7 cellular contexts compared by ENCODE assay signal in genomic region chr9:40584039-40584438, GRCh38.
DNase-seq lines count a peak whose midpoint lies in the region; ATAC-seq and TF ChIP-seq lines count a peak whose summit lies in the region.
"Not testable (repeated sequence)": the region's sequence is repeated elsewhere in the genome, so short reads cannot be mapped to it uniquely, and the experiment has no call there.

No MANE protein-coding gene starts in this region.

- not testable (repeated sequence) for TF ChIP-seq CTCF in VCaP (conservative IDR thresholded peaks at IDR 0.05); glutamatergic neuron (IDR thresholded peaks at IDR 0.05; ENCODE audit: partially characterized antibody, unreplicated experiment); osteocyte (IDR thresholded peaks at IDR 0.05)

- not testable (repeated sequence) for ATAC-seq in activated naive CD8-positive, alpha-beta T cell treated with anti-CD3 and anti-CD28 coated beads, Interleukin-2, amount 10 ng/mL, durations not matched to agents 7 days and 5 days (ENCODE audit: low read depth)

- not testable (repeated sequence) for H3K27ac Mint-ChIP-seq in activated naive CD8-positive, alpha-beta T cell treated with anti-CD3 and anti-CD28 coated beads, Interleukin-2, amount 10 ng/mL, durations not matched to agents 7 days and 5 days; glutamatergic neuron (ENCODE audit: unreplicated experiment); osteocyte (ENCODE audit: unreplicated experiment)

- H3K4me3 Mint-ChIP-seq in activated naive CD8-positive, alpha-beta T cell treated with anti-CD3 and anti-CD28 coated beads, Interleukin-2, amount 10 ng/mL, durations not matched to agents 7 days and 5 days, result peak overlapping the region; percentile 61
- H3K4me3 Mint-ChIP-seq in glutamatergic neuron (ENCODE audit: unreplicated experiment), result not testable (repeated sequence)
- H3K4me3 Mint-ChIP-seq in osteocyte (ENCODE audit: unreplicated experiment), result peak overlapping the region; percentile 57

- POLR2A ChIA-PET in activated naive CD8-positive, alpha-beta T cell treated with anti-CD3 and anti-CD28 coated beads, Interleukin-2, amount 10 ng/mL, durations not matched to agents 7 days and 5 days (lab: Charles Lee), result not testable (repeated sequence)

- H3K27ac ChIP-seq in VCaP, result peak overlapping the region; percentile 43; the same call in 1 of the 2 replicates

- DNase-seq in activated CD8-positive, alpha-beta memory T cell treated with anti-CD3 and anti-CD28 coated beads, Interleukin-2, amount 50 U/mL, for 4 hours, result peak; percentile 13
- peak; percentile 31 for DNase-seq in activated naive CD8-positive, alpha-beta T cell treated with anti-CD3 and anti-CD28 coated beads, Interleukin-2, amount 10 ng/mL, durations not matched to agents 7 days and 5 days
- DNase-seq in glutamatergic neuron, result peak; percentile 52
- DNase-seq in mesenteric fat pad (ENCODE audit: low spot score), result peak; percentile 43
- peak; percentile 77 for DNase-seq in osteocyte (ENCODE audit: extremely low spot score, unreplicated experiment)
- peak; percentile 0 for DNase-seq in stimulated activated CD8-positive, alpha-beta memory T cell treated with anti-CD3 and anti-CD28 coated beads, Interleukin-7, amount 100 ng/mL, for 24 hours (ENCODE audit: low read depth)

- not testable (repeated sequence) for H3K27me3 Mint-ChIP-seq in activated naive CD8-positive, alpha-beta T cell treated with anti-CD3 and anti-CD28 coated beads, Interleukin-2, amount 10 ng/mL, durations not matched to agents 7 days and 5 days; glutamatergic neuron (ENCODE audit: unreplicated experiment); osteocyte (ENCODE audit: unreplicated experiment)

- H3K36me3 Mint-ChIP-seq in activated naive CD8-positive, alpha-beta T cell treated with anti-CD3 and anti-CD28 coated beads, Interleukin-2, amount 10 ng/mL, durations not matched to agents 7 days and 5 days; glutamatergic neuron (ENCODE audit: unreplicated experiment); osteocyte (ENCODE audit: unreplicated experiment): not testable (repeated sequence)

- H3K9me3 Mint-ChIP-seq in activated naive CD8-positive, alpha-beta T cell treated with anti-CD3 and anti-CD28 coated beads, Interleukin-2, amount 10 ng/mL, durations not matched to agents 7 days and 5 days; glutamatergic neuron (ENCODE audit: unreplicated experiment); osteocyte (ENCODE audit: unreplicated experiment): not testable (repeated sequence)

- H3K4me1 Mint-ChIP-seq in activated naive CD8-positive, alpha-beta T cell treated with anti-CD3 and anti-CD28 coated beads, Interleukin-2, amount 10 ng/mL, durations not matched to agents 7 days and 5 days; glutamatergic neuron (ENCODE audit: low read depth, unreplicated experiment); osteocyte (ENCODE audit: unreplicated experiment): not testable (repeated sequence)

Comparison
In these comparisons a context has a peak if more than half of its experiments do, and no peak if none do; other contexts are left out.
1. DNase-seq: peak in every context shown above with its lines; median percentile 77 in osteocyte; 52 in glutamatergic neuron; 43 in mesenteric fat pad; 31 in activated naive CD8-positive, alpha-beta T cell treated with anti-CD3 and anti-CD28 coated beads, Interleukin-2, amount 10 ng/mL, durations not matched to agents 7 days and 5 days; 13 in activated CD8-positive, alpha-beta memory T cell treated with anti-CD3 and anti-CD28 coated beads, Interleukin-2, amount 50 U/mL, for 4 hours; 0 in stimulated activated CD8-positive, alpha-beta memory T cell treated with anti-CD3 and anti-CD28 coated beads, Interleukin-7, amount 100 ng/mL, for 24 hours.